Comparison of ENCODE assay signal across 17 cellular contexts in genomic region chr1:94754101-94754500, GRCh38.
"Had no signal": no experiment of that assay in that cellular context is flagged by ENCODE, and none has a peak within 500 bp of the region (broad histone marks: within the 10 kb centered on the region; RNA-seq: fewer than 3 reads in every experiment).

No MANE protein-coding gene starts in this region.

- H3K4me1 Mint-ChIP-seq: stimulated activated memory B cell treated with anti-CD40 and anti-IgM and Interleukin-4, amounts not matched to agents 10 μg/mL and 1 μg/mL and 100 μg/mL, for 72 hours had no signal

- H3K27ac ChIP-seq: epithelial cell of prostate, neural progenitor cell had no signal

- H3K4me2 ChIP-seq: neural progenitor cell had no signal

- H3K4me3 ChIP-seq: breast epithelium, gastroesophageal sphincter, neural progenitor cell, pancreas had no signal

- H3K36me3 ChIP-seq: breast epithelium, gastroesophageal sphincter, neural progenitor cell, pancreas had no signal

- H2AFZ ChIP-seq: neural progenitor cell had no signal

- H3K4me3 Mint-ChIP-seq: activated naive CD8-positive, alpha-beta T cell treated with anti-CD3 and anti-CD28 coated beads for 36 hours; neural progenitor cell; stimulated activated memory B cell treated with anti-CD40 and anti-IgM and Interleukin-4, amounts not matched to agents 10 μg/mL and 1 μg/mL and 100 μg/mL, for 72 hours; type B pancreatic cell had no signal

- H3K27ac Mint-ChIP-seq: activated naive CD8-positive, alpha-beta T cell treated with anti-CD3 and anti-CD28 coated beads for 36 hours; neural progenitor cell; stimulated activated memory B cell treated with anti-CD40 and anti-IgM and Interleukin-4, amounts not matched to agents 10 μg/mL and 1 μg/mL and 100 μg/mL, for 72 hours had no signal

- H3K27me3 ChIP-seq: breast epithelium, gastroesophageal sphincter, neural progenitor cell, pancreas had no signal

- H3K27me3 Mint-ChIP-seq: type B pancreatic cell had no signal

- H3K9me3 ChIP-seq: breast epithelium, gastroesophageal sphincter, pancreas had no signal

- DNase-seq: activated CD4-positive, alpha-beta T cell treated with anti-CD3 and anti-CD28 coated beads, Interleukin-2, amount 50 U/mL, for 1 hour; activated CD8-positive, alpha-beta memory T cell treated with anti-CD3 and anti-CD28 coated beads for 24 hours; activated gamma-delta T cell treated with Interleukin-2 at 50 U/mL for 16 hours; activated naive CD8-positive, alpha-beta T cell treated with anti-CD3 and anti-CD28 coated beads for 36 hours; anterior cingulate cortex; islet precursor cell; midbrain; stimulated activated CD4-positive, alpha-beta T cell treated with anti-CD3 and anti-CD28 coated beads, Interleukin-2, amount 100 ng/mL, for 48 hours; SW 1271 had no signal

- FAIRE-seq: pancreas, TTC549 had no signal

- H3K36me3 Mint-ChIP-seq: activated naive CD8-positive, alpha-beta T cell treated with anti-CD3 and anti-CD28 coated beads for 36 hours; neural progenitor cell; stimulated activated memory B cell treated with anti-CD40 and anti-IgM and Interleukin-4, amounts not matched to agents 10 μg/mL and 1 μg/mL and 100 μg/mL, for 72 hours had no signal

- H3K9ac ChIP-seq: neural progenitor cell had no signal
